Comparison of ENCODE assay signal across 1 cellular context in genomic region chr9:20356392-20357206, GRCh38.
A peak's percentile ranks its signal among the peaks of the same experiment; 100 is the strongest.
TF ChIP-seq lines count a peak whose summit lies in the region.

No MANE protein-coding gene starts in this region.

TF ChIP-seq in HepG2, 621 proteins besides CTCF, POLR2A, EP300 and RAD21 (continued from another document):
- TF ChIP-seq, protein P1, sequence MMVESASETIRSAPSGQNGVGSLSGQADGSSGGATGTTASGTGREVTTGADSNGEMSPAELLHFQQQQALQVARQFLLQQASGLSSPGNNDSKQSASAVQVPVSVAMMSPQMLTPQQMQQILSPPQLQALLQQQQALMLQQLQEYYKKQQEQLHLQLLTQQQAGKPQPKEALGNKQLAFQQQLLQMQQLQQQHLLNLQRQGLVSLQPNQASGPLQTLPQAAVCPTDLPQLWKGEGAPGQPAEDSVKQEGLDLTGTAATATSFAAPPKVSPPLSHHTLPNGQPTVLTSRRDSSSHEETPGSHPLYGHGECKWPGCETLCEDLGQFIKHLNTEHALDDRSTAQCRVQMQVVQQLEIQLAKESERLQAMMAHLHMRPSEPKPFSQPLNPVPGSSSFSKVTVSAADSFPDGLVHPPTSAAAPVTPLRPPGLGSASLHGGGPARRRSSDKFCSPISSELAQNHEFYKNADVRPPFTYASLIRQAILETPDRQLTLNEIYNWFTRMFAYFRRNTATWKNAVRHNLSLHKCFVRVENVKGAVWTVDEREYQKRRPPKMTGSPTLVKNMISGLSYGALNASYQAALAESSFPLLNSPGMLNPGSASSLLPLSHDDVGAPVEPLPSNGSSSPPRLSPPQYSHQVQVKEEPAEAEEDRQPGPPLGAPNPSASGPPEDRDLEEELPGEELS (CRISPR knock-in tag; IDR thresholded peaks at IDR 0.05), result 0 out of 2 replicates have a peak, but pooled peaks have one; percentile 11
- TF ChIP-seq TCF7 (IDR thresholded peaks at IDR 0.05; ENCODE audit: low read depth), result peak; percentile 61
- TF ChIP-seq STAG1 (CRISPR knock-in tag; IDR thresholded peaks at IDR 0.05), result peak; percentile 88
- no peak for TF ChIP-seq SOX13 (IDR thresholded peaks at IDR 0.05)
- TF ChIP-seq SOX13 (CRISPR knock-in tag; conservative IDR thresholded peaks at IDR 0.05 in 1 of 2, IDR thresholded peaks at IDR 0.05 in 1 of 2), result peak in 1 of 2 experiments; percentile 73; a peak in 1 of 4 replicates
- no peak for TF ChIP-seq FOXO1 (CRISPR knock-in tag; IDR thresholded peaks at IDR 0.05)
- no peak for TF ChIP-seq ZZZ3 (CRISPR knock-in tag; IDR thresholded peaks at IDR 0.05; ENCODE audit: borderline replicate concordance)
